12 cellular contexts compared by ENCODE assay signal in the genomic region with DNA sequence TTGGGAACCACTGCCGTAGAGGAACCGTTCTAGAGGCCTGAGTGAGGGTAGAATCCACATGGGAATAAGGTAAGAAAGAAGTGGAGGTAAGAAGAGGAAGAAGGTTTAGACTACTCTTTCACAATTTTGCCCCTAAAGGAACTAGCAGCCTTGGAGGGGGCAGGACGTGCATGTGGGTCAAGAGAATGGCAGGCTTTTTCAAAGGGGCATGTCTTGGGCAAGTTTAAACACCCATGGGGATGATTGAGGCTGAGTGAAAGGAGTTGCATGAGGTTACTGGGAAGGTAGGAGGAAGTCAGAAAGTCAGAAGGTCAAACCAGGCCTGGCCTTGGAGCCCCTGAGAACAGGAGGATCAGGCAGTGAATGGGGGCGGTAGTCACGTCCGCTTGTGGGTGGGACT. TPM values are rescaled to one million over a fixed set of nuclear protein-coding genes. Genes with fewer than 3 reads are reported as not detected.
DNase-seq lines count a peak whose midpoint lies in the region; ATAC-seq and TF ChIP-seq lines count a peak whose summit lies in the region.
"Had no signal": no experiment of that assay in that cellular context is flagged by ENCODE, and none has a peak within 500 bp of the region (broad histone marks: within the 10 kb centered on the region; RNA-seq: fewer than 3 reads in every experiment).

No MANE protein-coding gene starts in this region.

- H3K36me3 Mint-ChIP-seq in activated naive CD4-positive, alpha-beta T cell treated with anti-CD3 and anti-CD28 coated beads, Interleukin-2, amount 10 ng/mL, durations not matched to agents 7 days and 5 days = peaks cover 54% of the 10 kb centered on the region
- H3K36me3 Mint-ChIP-seq in dendritic cell treated with granulocyte-macrophage colony-stimulating factor and Interleukin-4, amounts not matched to agents 40 ng/mL and 50 ng/mL, for 4 days (ENCODE audit: low read depth) = peaks cover 8% of the 10 kb centered on the region

- 56 to 68% (median 64%) methylated on average over 6 of the region's 6 CpGs for WGBS in spleen, 5 donors

- H3K27ac ChIP-seq in Panc1 (ENCODE audit: low read length) = peak overlapping the region; percentile 51
- peak overlapping the region in 5 of 8 donors; percentile 80 to 90 (median 85) for H3K27ac ChIP-seq in spleen

- no peak for ATAC-seq in Panc1
- ATAC-seq in GM19455 (IDR thresholded peaks at IDR 0.05; ENCODE audit: unreplicated experiment) = no peak
- no peak for ATAC-seq in HG03432 (IDR thresholded peaks at IDR 0.05; ENCODE audit: unreplicated experiment)
- ATAC-seq: activated T-cell treated with anti-CD3 and anti-CD28 coated beads, Interleukin-2, amount 50 U/mL, for 4 hours had no signal

- in situ Hi-C loops in Panc1 (cut with HindIII; ENCODE audit: low pct_unique_long_range_greater_than_20kb, low sequenced_read_pairs) = no loop called here

- peaks cover 38% of the 10 kb centered on the region for H3K4me1 ChIP-seq in Panc1 (ENCODE audit: control insufficient read depth, insufficient read depth, low read length)
- H3K4me1 ChIP-seq in spleen = peaks cover 46 to 71% (median 56%) of the 10 kb centered on the region in 6 donors

- no peaks in the 10 kb centered on the region for H3K9me3 ChIP-seq in Panc1 (ENCODE audit: control insufficient read depth, insufficient read depth, low read depth, low read length)
- no peaks in the 10 kb centered on the region for H3K9me3 ChIP-seq in spleen
- H3K9me3 ChIP-seq: upper lobe of left lung had no signal

- H3K4me3 ChIP-seq in Panc1 (ENCODE audit: low read depth in 2 of 2, low read length in 2 of 2) = no peak overlapping the region
- no peak overlapping the region for H3K4me3 ChIP-seq in spleen
- H3K4me3 ChIP-seq: upper lobe of left lung had no signal

- POLR2A ChIA-PET in Panc1 (lab: Charles Lee) = no interaction called here

- no peak for TF ChIP-seq POLR2A in spleen (IDR thresholded peaks at IDR 0.05)

- CTCF ChIA-PET in activated naive CD4-positive, alpha-beta T cell treated with anti-CD3 and anti-CD28 coated beads, Interleukin-2, amount 10 ng/mL, durations not matched to agents 7 days and 5 days (lab: Charles Lee) = no interaction called here
- CTCF ChIA-PET in Panc1 (lab: Charles Lee) = no interaction called here

- no peak for DNase-seq in activated naive CD4-positive, alpha-beta T cell treated with anti-CD3 and anti-CD28 coated beads, Interleukin-2, amount 10 ng/mL, durations not matched to agents 7 days and 5 days
- no peak for DNase-seq in activated naive CD4-positive, alpha-beta T cell (lab: John Stamatoyannopoulos, UW)
- no peak for DNase-seq in Panc1 (ENCODE audit: low read depth, low spot score)
- no peak for DNase-seq in spleen
- DNase-seq in SW 1271 (lab: John Stamatoyannopoulos, UW) = no peak
- DNase-seq: activated T-cell treated with anti-CD3 and anti-CD28 coated beads, Interleukin-2, amount 50 U/mL, for 4 hours; central memory CD4-positive, alpha-beta T cell; NCI-H1930; upper lobe of left lung had no signal

- H3K27ac Mint-ChIP-seq in activated naive CD4-positive, alpha-beta T cell treated with anti-CD3 and anti-CD28 coated beads, Interleukin-2, amount 10 ng/mL, durations not matched to agents 7 days and 5 days = peak overlapping the region; percentile 76
- H3K27ac Mint-ChIP-seq in dendritic cell treated with granulocyte-macrophage colony-stimulating factor and Interleukin-4, amounts not matched to agents 40 ng/mL and 50 ng/mL, for 4 days = peak overlapping the region; percentile 1

- H3K9me3 Mint-ChIP-seq in activated naive CD4-positive, alpha-beta T cell treated with anti-CD3 and anti-CD28 coated beads, Interleukin-2, amount 10 ng/mL, durations not matched to agents 7 days and 5 days = peaks cover 7% of the 10 kb centered on the region
- peaks cover 6% of the 10 kb centered on the region for H3K9me3 Mint-ChIP-seq in dendritic cell treated with granulocyte-macrophage colony-stimulating factor and Interleukin-4, amounts not matched to agents 40 ng/mL and 50 ng/mL, for 4 days
- H3K9me3 Mint-ChIP-seq: activated T-cell treated with anti-CD3 and anti-CD28 coated beads, Interleukin-2, amount 50 U/mL, for 4 hours had no signal

- BruUV-seq in Panc1 (replicated peaks; lab: Mats Ljungman, UMichigan) = TSS peak; percentile 54

- H3K4me1 Mint-ChIP-seq in activated naive CD4-positive, alpha-beta T cell treated with anti-CD3 and anti-CD28 coated beads, Interleukin-2, amount 10 ng/mL, durations not matched to agents 7 days and 5 days = peaks cover 65% of the 10 kb centered on the region
- H3K4me1 Mint-ChIP-seq in dendritic cell treated with granulocyte-macrophage colony-stimulating factor and Interleukin-4, amounts not matched to agents 40 ng/mL and 50 ng/mL, for 4 days (ENCODE audit: low read depth) = peaks cover 51% of the 10 kb centered on the region

- TF ChIP-seq CTCF in Panc1 (IDR thresholded peaks at IDR 0.05) (no peak), spleen (IDR thresholded peaks at IDR 0.05 in 8 of 11, conservative IDR thresholded peaks at IDR 0.05 in 3 of 11) (no peak)

- H3K36me3 ChIP-seq in Panc1 (ENCODE audit: control insufficient read depth, insufficient read depth, low read length) (no peaks in the 10 kb centered on the region), spleen (peaks cover 0 to 7% (median 0%) of the 10 kb centered on the region in 6 donors)
- H3K36me3 ChIP-seq: upper lobe of left lung had no signal

- H3K27me3 Mint-ChIP-seq in activated naive CD4-positive, alpha-beta T cell treated with anti-CD3 and anti-CD28 coated beads, Interleukin-2, amount 10 ng/mL, durations not matched to agents 7 days and 5 days = no peaks in the 10 kb centered on the region
- no peaks in the 10 kb centered on the region for H3K27me3 Mint-ChIP-seq in dendritic cell treated with granulocyte-macrophage colony-stimulating factor and Interleukin-4, amounts not matched to agents 40 ng/mL and 50 ng/mL, for 4 days

- intact Hi-C loops in Panc1 (cut with micrococcal nuclease; ENCODE audit: unreplicated experiment) = no loop called here
- intact Hi-C loops in dendritic cell treated with granulocyte-macrophage colony-stimulating factor and Interleukin-4, amounts not matched to agents 40 ng/mL and 50 ng/mL, for 4 days (cut with micrococcal nuclease) = loop anchor here (10.0 kb wide), 1 partner anchor 427 kb away; a partner anchor contains a TSS
- intact Hi-C loops in spleen (cut with DNase I; ENCODE audit: low total_unique reads) = no loop called here

- no peaks in the 10 kb centered on the region for H3K27me3 ChIP-seq in Panc1 (ENCODE audit: control insufficient read depth, insufficient read depth, low read length)
- H3K27me3 ChIP-seq in spleen (replicated peaks in 1 of 7) = no peaks in the 10 kb centered on the region
- H3K27me3 ChIP-seq: upper lobe of left lung had no signal

- H3K4me3 Mint-ChIP-seq in activated naive CD4-positive, alpha-beta T cell treated with anti-CD3 and anti-CD28 coated beads, Interleukin-2, amount 10 ng/mL, durations not matched to agents 7 days and 5 days = no peak overlapping the region
- no peak overlapping the region for H3K4me3 Mint-ChIP-seq in dendritic cell treated with granulocyte-macrophage colony-stimulating factor and Interleukin-4, amounts not matched to agents 40 ng/mL and 50 ng/mL, for 4 days

RNA-seq across cellular contexts. Expression of a gene that starts 10.2 kb away (rescaled TPM):
- total RNA-seq in Panc1 (2021; ENCODE audit: unreplicated experiment) (53.8 TPM), spleen (10 to 100 TPM; 18.8 to 30.4 (median 21.0) TPM)
- polyA plus RNA-seq in Panc1 (2012; ENCODE audit: insufficient read length) = 65.5 TPM
- 10 to 100 TPM; 14.8 to 25.0 (median 24.1) TPM for polyA plus RNA-seq in spleen

RNA-seq across cellular contexts. Expression of a gene that starts 58.9 kb away (rescaled TPM):
- total RNA-seq in Panc1 (2021; ENCODE audit: unreplicated experiment) = 66.3 TPM
- 91.5 TPM for polyA plus RNA-seq in Panc1 (2012; ENCODE audit: insufficient read length)
- 10 to 100 TPM; 37.5 to 82.6 (median 47.6) TPM for total RNA-seq in spleen
- 10 to 100 TPM; 64.6 to 82.1 (median 74.9) TPM for polyA plus RNA-seq in spleen
